ENCODE assay signal across 1 cellular context in the genomic region with DNA sequence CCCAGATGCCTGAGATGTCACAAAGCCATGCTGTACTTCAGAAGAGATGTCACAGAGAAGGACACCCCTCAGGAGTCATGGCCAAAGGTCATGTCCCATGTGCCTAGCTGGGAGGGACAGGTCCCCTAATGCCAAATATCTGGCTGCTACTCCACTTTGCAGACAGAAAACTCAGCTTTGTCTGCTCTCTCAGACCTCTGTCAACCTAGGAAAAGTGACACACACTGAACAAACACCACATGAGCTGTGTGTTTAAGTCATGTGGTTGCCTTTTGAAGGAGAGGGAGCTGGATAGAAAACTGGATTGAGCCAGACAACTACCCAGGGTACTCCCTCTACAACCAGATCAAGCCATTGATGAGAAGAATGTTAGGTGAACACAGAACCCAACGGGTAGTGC.
TF ChIP-seq lines count a peak whose summit lies in the region.

No MANE protein-coding gene starts in this region.

TF ChIP-seq in HepG2, 621 proteins besides CTCF, POLR2A, EP300 and RAD21 (continued from another document and continues in another):
- TF ChIP-seq, protein P1, sequence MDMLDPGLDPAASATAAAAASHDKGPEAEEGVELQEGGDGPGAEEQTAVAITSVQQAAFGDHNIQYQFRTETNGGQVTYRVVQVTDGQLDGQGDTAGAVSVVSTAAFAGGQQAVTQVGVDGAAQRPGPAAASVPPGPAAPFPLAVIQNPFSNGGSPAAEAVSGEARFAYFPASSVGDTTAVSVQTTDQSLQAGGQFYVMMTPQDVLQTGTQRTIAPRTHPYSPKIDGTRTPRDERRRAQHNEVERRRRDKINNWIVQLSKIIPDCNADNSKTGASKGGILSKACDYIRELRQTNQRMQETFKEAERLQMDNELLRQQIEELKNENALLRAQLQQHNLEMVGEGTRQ (IDR thresholded peaks at IDR 0.05; ENCODE audit: low read depth, low read length), result peak; percentile 15; the same call in 1 of the 2 replicates
- TF ChIP-seq, protein P1 (CRISPR knock-in tag; IDR thresholded peaks at IDR 0.05; ENCODE audit: borderline replicate concordance), result no peak
- TF ChIP-seq, protein P2, sequence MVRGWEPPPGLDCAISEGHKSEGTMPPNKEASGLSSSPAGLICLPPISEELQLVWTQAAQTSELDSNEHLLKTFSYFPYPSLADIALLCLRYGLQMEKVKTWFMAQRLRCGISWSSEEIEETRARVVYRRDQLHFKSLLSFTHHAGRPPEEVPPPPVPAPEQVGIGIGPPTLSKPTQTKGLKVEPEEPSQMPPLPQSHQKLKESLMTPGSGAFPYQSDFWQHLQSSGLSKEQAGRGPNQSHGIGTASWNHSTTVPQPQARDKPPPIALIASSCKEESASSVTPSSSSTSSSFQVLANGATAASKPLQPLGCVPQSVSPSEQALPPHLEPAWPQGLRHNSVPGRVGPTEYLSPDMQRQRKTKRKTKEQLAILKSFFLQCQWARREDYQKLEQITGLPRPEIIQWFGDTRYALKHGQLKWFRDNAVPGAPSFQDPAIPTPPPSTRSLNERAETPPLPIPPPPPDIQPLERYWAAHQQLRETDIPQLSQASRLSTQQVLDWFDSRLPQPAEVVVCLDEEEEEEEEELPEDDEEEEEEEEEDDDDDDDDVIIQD (CRISPR knock-in tag; IDR thresholded peaks at IDR 0.05; ENCODE audit: low read depth), result peak; percentile 76; the same call in 1 of the 2 replicates
- TF ChIP-seq ZBTB20 (CRISPR knock-in tag; IDR thresholded peaks at IDR 0.05; ENCODE audit: borderline replicate concordance, low read depth) (peak; percentile 75; the same call in 1 of the 2 replicates), KLF11 (CRISPR knock-in tag; IDR thresholded peaks at IDR 0.05) (no peak), ZSCAN9 (CRISPR knock-in tag; IDR thresholded peaks at IDR 0.05; ENCODE audit: borderline replicate concordance) (0 out of 2 replicates have a peak, but pooled peaks have one; percentile 40), RCOR2 (CRISPR knock-in tag; IDR thresholded peaks at IDR 0.05) (no peak), TOPORS (CRISPR knock-in tag; IDR thresholded peaks at IDR 0.05) (no peak), ZNF430 (CRISPR knock-in tag; IDR thresholded peaks at IDR 0.05) (peak; percentile 26; the same call in 1 of the 2 replicates), NR2C2 (CRISPR knock-in tag; IDR thresholded peaks at IDR 0.05; ENCODE audit: borderline replicate concordance) (0 out of 2 replicates have a peak, but pooled peaks have one; percentile 40), PITX1 (CRISPR knock-in tag; IDR thresholded peaks at IDR 0.05) (peak; percentile 40; the same call in 1 of the 2 replicates), ZSCAN21 (CRISPR knock-in tag; IDR thresholded peaks at IDR 0.05; ENCODE audit: borderline replicate concordance) (0 out of 2 replicates have a peak, but pooled peaks have one; percentile 31), ZNF652 (CRISPR knock-in tag; IDR thresholded peaks at IDR 0.05; ENCODE audit: borderline replicate concordance, low read depth) (no peak), NR2F6 (IDR thresholded peaks at IDR 0.05) (peak; percentile 34; the same call in 1 of the 2 replicates), NR2F6 (CRISPR knock-in tag; IDR thresholded peaks at IDR 0.05) (peak; percentile 53; the same call in 1 of the 2 replicates), KDM5A (IDR thresholded peaks at IDR 0.05; ENCODE audit: borderline replicate concordance, low read length) (no peak), SOX13 (IDR thresholded peaks at IDR 0.05) (no peak; the same call in 1 of the 2 replicates), SOX13 (CRISPR knock-in tag; conservative IDR thresholded peaks at IDR 0.05 in 1 of 2, IDR thresholded peaks at IDR 0.05 in 1 of 2) (peak in 1 of 2 experiments; percentile 19; a peak in 1 of 4 replicates), FOSL2 (CRISPR knock-in tag; IDR thresholded peaks at IDR 0.05) (peak; percentile 66), ZNF12 (CRISPR knock-in tag; IDR thresholded peaks at IDR 0.05) (0 out of 2 replicates have a peak, but pooled peaks have one; percentile 27), ZNF891 (CRISPR knock-in tag; IDR thresholded peaks at IDR 0.05) (no peak), ZNF331 (CRISPR knock-in tag; IDR thresholded peaks at IDR 0.05) (peak; percentile 70; the same call in 1 of the 2 replicates), MXD4 (CRISPR knock-in tag; IDR thresholded peaks at IDR 0.05) (0 out of 2 replicates have a peak, but pooled peaks have one; percentile 45), ZFP37 (CRISPR knock-in tag; IDR thresholded peaks at IDR 0.05; ENCODE audit: borderline replicate concordance) (no peak), ZNF136 (CRISPR knock-in tag; IDR thresholded peaks at IDR 0.05; ENCODE audit: low read depth) (0 out of 2 replicates have a peak, but pooled peaks have one; percentile 35), RARA (CRISPR knock-in tag; IDR thresholded peaks at IDR 0.05) (peak; percentile 45), ETV5 (CRISPR knock-in tag; IDR thresholded peaks at IDR 0.05; ENCODE audit: borderline replicate concordance) (0 out of 2 replicates have a peak, but pooled peaks have one; percentile 15), RBM22 (optimal IDR thresholded peaks at IDR 0.05; ENCODE audit: low read length) (peak; percentile 56)
- TF ChIP-seq, protein P3, sequence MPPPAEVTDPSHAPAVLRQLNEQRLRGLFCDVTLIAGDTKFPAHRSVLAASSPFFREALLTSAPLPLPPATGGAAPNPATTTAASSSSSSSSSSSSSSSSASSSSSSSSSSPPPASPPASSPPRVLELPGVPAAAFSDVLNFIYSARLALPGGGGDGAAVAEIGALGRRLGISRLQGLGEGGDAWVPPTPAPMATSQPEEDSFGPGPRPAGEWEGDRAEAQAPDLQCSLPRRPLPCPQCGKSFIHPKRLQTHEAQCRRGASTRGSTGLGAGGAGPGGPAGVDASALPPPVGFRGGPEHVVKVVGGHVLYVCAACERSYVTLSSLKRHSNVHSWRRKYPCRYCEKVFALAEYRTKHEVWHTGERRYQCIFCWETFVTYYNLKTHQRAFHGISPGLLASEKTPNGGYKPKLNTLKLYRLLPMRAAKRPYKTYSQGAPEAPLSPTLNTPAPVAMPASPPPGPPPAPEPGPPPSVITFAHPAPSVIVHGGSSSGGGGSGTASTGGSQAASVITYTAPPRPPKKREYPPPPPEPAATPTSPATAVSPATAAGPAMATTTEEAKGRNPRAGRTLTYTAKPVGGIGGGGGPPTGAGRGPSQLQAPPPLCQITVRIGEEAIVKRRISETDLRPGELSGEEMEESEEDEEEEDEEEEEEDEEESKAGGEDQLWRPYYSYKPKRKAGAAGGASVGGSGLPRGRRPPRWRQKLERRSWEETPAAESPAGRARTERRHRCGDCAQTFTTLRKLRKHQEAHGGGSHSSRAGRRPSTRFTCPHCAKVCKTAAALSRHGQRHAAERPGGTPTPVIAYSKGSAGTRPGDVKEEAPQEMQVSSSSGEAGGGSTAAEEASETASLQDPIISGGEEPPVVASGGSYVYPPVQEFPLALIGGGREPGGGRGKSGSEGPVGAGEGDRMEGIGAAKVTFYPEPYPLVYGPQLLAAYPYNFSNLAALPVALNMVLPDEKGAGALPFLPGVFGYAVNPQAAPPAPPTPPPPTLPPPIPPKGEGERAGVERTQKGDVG (CRISPR knock-in tag; IDR thresholded peaks at IDR 0.05; ENCODE audit: borderline replicate concordance), result 0 out of 2 replicates have a peak, but pooled peaks have one; percentile 48
- TF ChIP-seq, protein P4, sequence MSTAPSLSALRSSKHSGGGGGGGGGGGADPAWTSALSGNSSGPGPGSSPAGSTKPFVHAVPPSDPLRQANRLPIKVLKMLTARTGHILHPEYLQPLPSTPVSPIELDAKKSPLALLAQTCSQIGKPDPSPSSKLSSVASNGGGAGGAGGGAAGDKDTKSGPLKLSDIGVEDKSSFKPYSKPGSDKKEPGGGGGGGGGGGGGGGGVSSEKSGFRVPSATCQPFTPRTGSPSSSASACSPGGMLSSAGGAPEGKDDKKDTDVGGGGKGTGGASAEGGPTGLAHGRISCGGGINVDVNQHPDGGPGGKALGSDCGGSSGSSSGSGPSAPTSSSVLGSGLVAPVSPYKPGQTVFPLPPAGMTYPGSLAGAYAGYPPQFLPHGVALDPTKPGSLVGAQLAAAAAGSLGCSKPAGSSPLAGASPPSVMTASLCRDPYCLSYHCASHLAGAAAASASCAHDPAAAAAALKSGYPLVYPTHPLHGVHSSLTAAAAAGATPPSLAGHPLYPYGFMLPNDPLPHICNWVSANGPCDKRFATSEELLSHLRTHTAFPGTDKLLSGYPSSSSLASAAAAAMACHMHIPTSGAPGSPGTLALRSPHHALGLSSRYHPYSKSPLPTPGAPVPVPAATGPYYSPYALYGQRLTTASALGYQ (CRISPR knock-in tag; IDR thresholded peaks at IDR 0.05), result no peak
- TF ChIP-seq, protein P5, sequence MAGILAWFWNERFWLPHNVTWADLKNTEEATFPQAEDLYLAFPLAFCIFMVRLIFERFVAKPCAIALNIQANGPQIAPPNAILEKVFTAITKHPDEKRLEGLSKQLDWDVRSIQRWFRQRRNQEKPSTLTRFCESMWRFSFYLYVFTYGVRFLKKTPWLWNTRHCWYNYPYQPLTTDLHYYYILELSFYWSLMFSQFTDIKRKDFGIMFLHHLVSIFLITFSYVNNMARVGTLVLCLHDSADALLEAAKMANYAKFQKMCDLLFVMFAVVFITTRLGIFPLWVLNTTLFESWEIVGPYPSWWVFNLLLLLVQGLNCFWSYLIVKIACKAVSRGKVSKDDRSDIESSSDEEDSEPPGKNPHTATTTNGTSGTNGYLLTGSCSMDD (CRISPR knock-in tag; IDR thresholded peaks at IDR 0.05), result no peak
- TF ChIP-seq, protein P6, sequence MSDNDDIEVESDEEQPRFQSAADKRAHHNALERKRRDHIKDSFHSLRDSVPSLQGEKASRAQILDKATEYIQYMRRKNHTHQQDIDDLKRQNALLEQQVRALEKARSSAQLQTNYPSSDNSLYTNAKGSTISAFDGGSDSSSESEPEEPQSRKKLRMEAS (IDR thresholded peaks at IDR 0.05), result peak; percentile 81
- TF ChIP-seq, protein P7, sequence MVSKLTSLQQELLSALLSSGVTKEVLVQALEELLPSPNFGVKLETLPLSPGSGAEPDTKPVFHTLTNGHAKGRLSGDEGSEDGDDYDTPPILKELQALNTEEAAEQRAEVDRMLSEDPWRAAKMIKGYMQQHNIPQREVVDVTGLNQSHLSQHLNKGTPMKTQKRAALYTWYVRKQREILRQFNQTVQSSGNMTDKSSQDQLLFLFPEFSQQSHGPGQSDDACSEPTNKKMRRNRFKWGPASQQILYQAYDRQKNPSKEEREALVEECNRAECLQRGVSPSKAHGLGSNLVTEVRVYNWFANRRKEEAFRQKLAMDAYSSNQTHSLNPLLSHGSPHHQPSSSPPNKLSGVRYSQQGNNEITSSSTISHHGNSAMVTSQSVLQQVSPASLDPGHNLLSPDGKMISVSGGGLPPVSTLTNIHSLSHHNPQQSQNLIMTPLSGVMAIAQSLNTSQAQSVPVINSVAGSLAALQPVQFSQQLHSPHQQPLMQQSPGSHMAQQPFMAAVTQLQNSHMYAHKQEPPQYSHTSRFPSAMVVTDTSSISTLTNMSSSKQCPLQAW (CRISPR knock-in tag; IDR thresholded peaks at IDR 0.05), result peak; percentile 60; the same call in 1 of the 2 replicates
- TF ChIP-seq, protein P8, sequence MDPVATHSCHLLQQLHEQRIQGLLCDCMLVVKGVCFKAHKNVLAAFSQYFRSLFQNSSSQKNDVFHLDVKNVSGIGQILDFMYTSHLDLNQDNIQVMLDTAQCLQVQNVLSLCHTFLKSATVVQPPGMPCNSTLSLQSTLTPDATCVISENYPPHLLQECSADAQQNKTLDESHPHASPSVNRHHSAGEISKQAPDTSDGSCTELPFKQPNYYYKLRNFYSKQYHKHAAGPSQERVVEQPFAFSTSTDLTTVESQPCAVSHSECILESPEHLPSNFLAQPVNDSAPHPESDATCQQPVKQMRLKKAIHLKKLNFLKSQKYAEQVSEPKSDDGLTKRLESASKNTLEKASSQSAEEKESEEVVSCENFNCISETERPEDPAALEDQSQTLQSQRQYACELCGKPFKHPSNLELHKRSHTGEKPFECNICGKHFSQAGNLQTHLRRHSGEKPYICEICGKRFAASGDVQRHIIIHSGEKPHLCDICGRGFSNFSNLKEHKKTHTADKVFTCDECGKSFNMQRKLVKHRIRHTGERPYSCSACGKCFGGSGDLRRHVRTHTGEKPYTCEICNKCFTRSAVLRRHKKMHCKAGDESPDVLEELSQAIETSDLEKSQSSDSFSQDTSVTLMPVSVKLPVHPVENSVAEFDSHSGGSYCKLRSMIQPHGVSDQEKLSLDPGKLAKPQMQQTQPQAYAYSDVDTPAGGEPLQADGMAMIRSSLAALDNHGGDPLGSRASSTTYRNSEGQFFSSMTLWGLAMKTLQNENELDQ (CRISPR knock-in tag; IDR thresholded peaks at IDR 0.05; ENCODE audit: borderline replicate concordance), result no peak
- TF ChIP-seq, protein P9, sequence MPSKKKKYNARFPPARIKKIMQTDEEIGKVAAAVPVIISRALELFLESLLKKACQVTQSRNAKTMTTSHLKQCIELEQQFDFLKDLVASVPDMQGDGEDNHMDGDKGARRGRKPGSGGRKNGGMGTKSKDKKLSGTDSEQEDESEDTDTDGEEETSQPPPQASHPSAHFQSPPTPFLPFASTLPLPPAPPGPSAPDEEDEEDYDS (CRISPR knock-in tag; IDR thresholded peaks at IDR 0.05), result no peak
- TF ChIP-seq, protein P10, sequence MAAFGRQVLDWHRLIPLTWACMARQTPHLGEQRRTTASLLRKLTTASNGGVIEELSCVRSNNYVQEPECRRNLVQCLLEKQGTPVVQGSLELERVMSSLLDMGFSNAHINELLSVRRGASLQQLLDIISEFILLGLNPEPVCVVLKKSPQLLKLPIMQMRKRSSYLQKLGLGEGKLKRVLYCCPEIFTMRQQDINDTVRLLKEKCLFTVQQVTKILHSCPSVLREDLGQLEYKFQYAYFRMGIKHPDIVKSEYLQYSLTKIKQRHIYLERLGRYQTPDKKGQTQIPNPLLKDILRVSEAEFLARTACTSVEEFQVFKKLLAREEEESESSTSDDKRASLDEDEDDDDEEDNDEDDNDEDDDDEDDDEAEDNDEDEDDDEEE (CRISPR knock-in tag; IDR thresholded peaks at IDR 0.05), result 0 out of 2 replicates have a peak, but pooled peaks have one; percentile 28
- TF ChIP-seq, protein P11, sequence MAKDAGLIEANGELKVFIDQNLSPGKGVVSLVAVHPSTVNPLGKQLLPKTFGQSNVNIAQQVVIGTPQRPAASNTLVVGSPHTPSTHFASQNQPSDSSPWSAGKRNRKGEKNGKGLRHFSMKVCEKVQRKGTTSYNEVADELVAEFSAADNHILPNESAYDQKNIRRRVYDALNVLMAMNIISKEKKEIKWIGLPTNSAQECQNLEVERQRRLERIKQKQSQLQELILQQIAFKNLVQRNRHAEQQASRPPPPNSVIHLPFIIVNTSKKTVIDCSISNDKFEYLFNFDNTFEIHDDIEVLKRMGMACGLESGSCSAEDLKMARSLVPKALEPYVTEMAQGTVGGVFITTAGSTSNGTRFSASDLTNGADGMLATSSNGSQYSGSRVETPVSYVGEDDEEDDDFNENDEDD (CRISPR knock-in tag; IDR thresholded peaks at IDR 0.05; ENCODE audit: borderline replicate concordance), result peak; percentile 51; the same call in 1 of the 2 replicates
- TF ChIP-seq, protein P12, sequence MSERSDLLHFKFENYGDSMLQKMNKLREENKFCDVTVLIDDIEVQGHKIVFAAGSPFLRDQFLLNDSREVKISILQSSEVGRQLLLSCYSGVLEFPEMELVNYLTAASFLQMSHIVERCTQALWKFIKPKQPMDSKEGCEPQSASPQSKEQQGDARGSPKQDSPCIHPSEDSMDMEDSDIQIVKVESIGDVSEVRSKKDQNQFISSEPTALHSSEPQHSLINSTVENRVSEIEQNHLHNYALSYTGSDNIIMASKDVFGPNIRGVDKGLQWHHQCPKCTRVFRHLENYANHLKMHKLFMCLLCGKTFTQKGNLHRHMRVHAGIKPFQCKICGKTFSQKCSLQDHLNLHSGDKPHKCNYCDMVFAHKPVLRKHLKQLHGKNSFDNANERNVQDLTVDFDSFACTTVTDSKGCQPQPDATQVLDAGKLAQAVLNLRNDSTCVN (CRISPR knock-in tag; IDR thresholded peaks at IDR 0.05; ENCODE audit: borderline replicate concordance), result 0 out of 2 replicates have a peak, but pooled peaks have one; percentile 34
